In genomic region chr2:163731735-163732134, GRCh38 we compare ENCODE assay signal across 12 cellular contexts. TPM values are rescaled to one million over a fixed set of nuclear protein-coding genes. Genes with fewer than 3 reads are reported as not detected.
DNase-seq lines count a peak whose midpoint lies in the region; ATAC-seq and TF ChIP-seq lines count a peak whose summit lies in the region.
"Had no signal": no experiment of that assay in that cellular context is flagged by ENCODE, and none has a peak within 500 bp of the region (broad histone marks: within the 10 kb centered on the region; RNA-seq: fewer than 3 reads in every experiment).

No MANE protein-coding gene starts in this region.

- H2BK5ac ChIP-seq in IMR-90 (ENCODE audit: low read depth, low read length, poor library complexity, severe bottlenecking), result no peak overlapping the region

- H4K8ac ChIP-seq in IMR-90 (ENCODE audit: low read depth in 2 of 2, low read length in 2 of 2), result no peak overlapping the region

- TF ChIP-seq CTCF in IMR-90 (conservative IDR thresholded peaks at IDR 0.05; ENCODE audit: low read depth, low read length) (no peak), dorsolateral prefrontal cortex (IDR thresholded peaks at IDR 0.05 in 54 of 56, conservative IDR thresholded peaks at IDR 0.05 in 2 of 56; ENCODE audit: low read depth in 1 of 56, partially characterized antibody in 56 of 56) (peak in 2 of 56 donors; percentile 5 to 6), thyroid gland (IDR thresholded peaks at IDR 0.05) (no peak)

- TF ChIP-seq POLR2A in IMR-90 (IDR thresholded peaks at IDR 0.05; ENCODE audit: low read depth, low read length), result no peak
- no peak for TF ChIP-seq POLR2A in thyroid gland (IDR thresholded peaks at IDR 0.05)

- H3K14ac ChIP-seq in IMR-90 (replicated peaks; ENCODE audit: low read depth, low read length), result no peak overlapping the region

- H3K36me3 ChIP-seq in IMR-90 (ENCODE audit: control insufficient read depth, insufficient read depth, low read length), result no peaks in the 10 kb centered on the region
- no peaks in the 10 kb centered on the region for H3K36me3 ChIP-seq in muscle layer of duodenum (ENCODE audit: control insufficient read depth in 1 of 2, insufficient read depth in 2 of 2, low read length in 2 of 2)
- H3K36me3 ChIP-seq in thyroid gland, result no peaks in the 10 kb centered on the region
- H3K36me3 ChIP-seq: pancreas had no signal

- no peak overlapping the region for H2AK5ac ChIP-seq in IMR-90 (ENCODE audit: low read depth, low read length)

- H3K4me2 ChIP-seq in IMR-90 (ENCODE audit: low read depth, low read length), result peak overlapping the region; percentile 49; the same call in 1 of the 2 replicates

- no peak overlapping the region; the same call in 1 of the 2 replicates for H2BK20ac ChIP-seq in IMR-90 (ENCODE audit: low read depth, low read length)

- no peak overlapping the region for H3K18ac ChIP-seq in IMR-90 (ENCODE audit: low read depth, low read length)

- intact Hi-C loops in IMR-90 (cut with micrococcal nuclease), result loop anchor here (10.0 kb wide), 2 partner anchors 257 to 577 kb away; no protein-coding TSS in a partner anchor
- intact Hi-C loops in dorsolateral prefrontal cortex (cut with DNase I), result loop anchor here in 1 of 2 donors (10.0 kb wide), 1 partner anchor 213 kb away; no protein-coding TSS in a partner anchor
- intact Hi-C loops in thyroid gland (cut with DNase I), result no loop called here

- DNase-seq in IMR-90, result no peak
- DNase-seq in dorsolateral prefrontal cortex, result no peak
- DNase-seq in thyroid gland, result no peak
- DNase-seq in GM19240 (ENCODE audit: insufficient read length, low spot score), result no peak
- no peak for DNase-seq in G401 (ENCODE audit: low spot score)
- no peak for DNase-seq in mucosa of gallbladder (ENCODE audit: low spot score)
- DNase-seq: activated CD4-positive, alpha-beta T cell treated with anti-CD3 and anti-CD28 coated beads, Interleukin-2, amount 50 U/mL, for 1 hour; pancreas; stimulated activated CD4-positive, alpha-beta T cell treated with anti-CD3 and anti-CD28 coated beads, Interleukin-4, amount 100 ng/mL, for 1 hour; stimulated activated naive CD4-positive, alpha-beta T cell had no signal

- H2BK120ac ChIP-seq in IMR-90 (ENCODE audit: low read depth, low read length), result peak overlapping the region; percentile 18; the same call in 1 of the 2 replicates

- H3K27ac ChIP-seq in IMR-90 (ENCODE audit: insufficient read depth, low read length), result no peak overlapping the region
- H3K27ac ChIP-seq in dorsolateral prefrontal cortex, result peak overlapping the region; percentile 13 to 95 (median 89)
- H3K27ac ChIP-seq in muscle layer of duodenum (ENCODE audit: low read length), result peak overlapping the region; percentile 85
- H3K27ac ChIP-seq in thyroid gland, result peak overlapping the region; percentile 10 to 13 (median 11)

- CTCF ChIA-PET in IMR-90 (lab: Yijun Ruan, JAX), result interaction anchor here (0.6 kb wide), 2 partner anchors 205 to 381 kb away, joined by 5 to 10 read pairs; no protein-coding TSS in a partner anchor

- no peak for TF ChIP-seq RAD21 in IMR-90 (IDR thresholded peaks at IDR 0.05; ENCODE audit: low read length)

- ATAC-seq in IMR-90 (ENCODE audit: low read depth), result no peak
- ATAC-seq: pancreas had no signal

- in situ Hi-C loops in IMR-90 (cut with MboI; ENCODE audit: low sequenced_read_pairs), result no loop called here
- in situ Hi-C loops in G401 (cut with HindIII; ENCODE audit: low sequenced_read_pairs), result no loop called here

- dilution Hi-C loops in IMR-90 (cut with HindIII; ENCODE audit: low sequenced_read_pairs, unreplicated experiment), result no loop called here

- H3K4ac ChIP-seq in IMR-90 (ENCODE audit: low read depth, low read length), result no peak overlapping the region

- no peak overlapping the region for H4K5ac ChIP-seq in IMR-90 (ENCODE audit: low read depth, low read length)

- no peak overlapping the region for H3K9ac ChIP-seq in IMR-90 (ENCODE audit: low read depth, low read length)

- H3K9me1 ChIP-seq in IMR-90 (ENCODE audit: insufficient read depth, low read length), result no peaks in the 10 kb centered on the region

- H3K56ac ChIP-seq in IMR-90 (ENCODE audit: extremely low read depth, insufficient read depth, low read length), result no peak overlapping the region

- H3K27me3 ChIP-seq in IMR-90 (ENCODE audit: control insufficient read depth, insufficient read depth, low read length) (no peaks in the 10 kb centered on the region), dorsolateral prefrontal cortex (peaks cover 0 to 5% (median 0%) of the 10 kb centered on the region in 45 donors), muscle layer of duodenum (ENCODE audit: low read depth, low read length) (no peaks in the 10 kb centered on the region), thyroid gland (no peaks in the 10 kb centered on the region)
- H3K27me3 ChIP-seq: pancreas had no signal

- no peak overlapping the region; the same call in 2 of the 3 replicates for H2BK15ac ChIP-seq in IMR-90 (ENCODE audit: low read depth, low read length)

- peaks cover 2% of the 10 kb centered on the region for H3K4me1 ChIP-seq in IMR-90 (ENCODE audit: control insufficient read depth, insufficient read depth, low read length)
- peaks cover 0 to 9% of the 10 kb centered on the region in 2 donors for H3K4me1 ChIP-seq in muscle layer of duodenum (ENCODE audit: control insufficient read depth in 1 of 2, insufficient read depth in 2 of 2, low read length in 2 of 2)
- peaks cover 0 to under 1% of the 10 kb centered on the region in 2 donors for H3K4me1 ChIP-seq in thyroid gland

- no peak overlapping the region for H2AK9ac ChIP-seq in IMR-90 (replicated peaks; ENCODE audit: low read depth, low read length, poor library complexity)

- no peaks in the 10 kb centered on the region for H4K20me1 ChIP-seq in IMR-90 (ENCODE audit: insufficient read depth, low read length)

- POLR2A ChIA-PET in IMR-90 (lab: Charles Lee; ENCODE audit: unreplicated experiment), result no interaction called here

- no peak overlapping the region; the same call in 1 of the 2 replicates for H4K91ac ChIP-seq in IMR-90 (ENCODE audit: insufficient read depth, low read depth, low read length)

- peaks cover 3 to 14% of the 10 kb centered on the region in 2 experiments; a peak in 3 of 4 replicates for H3K79me1 ChIP-seq in IMR-90 (ENCODE audit: low read depth in 1 of 2, low read length in 2 of 2)

- H3K9me3 ChIP-seq in IMR-90 (ENCODE audit: control insufficient read depth, insufficient read depth, low read length), result no peaks in the 10 kb centered on the region
- H3K9me3 ChIP-seq in muscle layer of duodenum (ENCODE audit: control insufficient read depth in 1 of 2, low read length in 2 of 2), result no peaks in the 10 kb centered on the region
- H3K9me3 ChIP-seq in thyroid gland, result no peaks in the 10 kb centered on the region
- H3K9me3 ChIP-seq: pancreas had no signal

- no TSS peak for BruUV-seq in IMR-90 (replicated peaks; lab: Mats Ljungman, UMichigan)

- H3K4me3 ChIP-seq in IMR-90 (ENCODE audit: insufficient read depth, low read depth, low read length) (no peak overlapping the region), dorsolateral prefrontal cortex (peak overlapping the region in 57 of 59 donors; percentile 2 to 88 (median 76)), muscle layer of duodenum (ENCODE audit: low read depth in 1 of 2, low read length in 2 of 2) (peak overlapping the region in 1 of 2 donors; percentile 5), thyroid gland (replicated peaks in 1 of 3) (no peak overlapping the region)

- H2AFZ ChIP-seq in IMR-90 (replicated peaks; ENCODE audit: low read length, poor library complexity), result no peak overlapping the region

- H3K23ac ChIP-seq in IMR-90 (ENCODE audit: low read depth, low read length), result no peak overlapping the region

TF ChIP-seq in IMR-90, 13 proteins besides CTCF, POLR2A, EP300 and RAD21:
- TF ChIP-seq NFE2L2 (IDR thresholded peaks at IDR 0.05; ENCODE audit: low read depth, low read length), result no peak
- TF ChIP-seq USF2 (IDR thresholded peaks at IDR 0.05; ENCODE audit: low read depth, low read length), result no peak
- no peak for TF ChIP-seq CEBPB (IDR thresholded peaks at IDR 0.05; ENCODE audit: low read depth, low read length)
- TF ChIP-seq MAZ (IDR thresholded peaks at IDR 0.05; ENCODE audit: borderline replicate concordance, low read depth, low read length), result no peak
- no peak for TF ChIP-seq SMC3 (IDR thresholded peaks at IDR 0.05; ENCODE audit: low read depth, low read length)
- TF ChIP-seq BHLHE40 (IDR thresholded peaks at IDR 0.05; ENCODE audit: low read depth, low read length), result no peak
TF ChIP-seq in IMR-90: peak in this region for 0.

RNA-seq across cellular contexts. Expression of gene FIGN, which starts 4.1 kb away (rescaled TPM):
- 0.56 and 0.90 TPM in 2 replicates for total RNA-seq in IMR-90 (2012; rRNA removed)
- 0.46 and 0.77 TPM in 2 replicates for polyA plus RNA-seq in IMR-90 (2012; rRNA removed)
- polyA plus RNA-seq in IMR-90 (2012; cell fraction: cytosol; rRNA removed), result 0.09 and 0.35 TPM in 2 replicates
- 0.55 and 1.9 TPM in 2 replicates for polyA plus RNA-seq in IMR-90 (2012; cell fraction: nucleus; rRNA removed; ENCODE audit: low replicate concordance)
- total RNA-seq in dorsolateral prefrontal cortex, result 10 to 100 TPM in 119 of 120 experiments, 1 to 10 TPM in 1; 8.8 to 29.6 (median 19.1) TPM
- 1 to 10 TPM; 1.8 to 3.1 (median 2.8) TPM for total RNA-seq in thyroid gland
- total RNA-seq in G401 (2014; rRNA removed; shearing (Covaris generic)), result 2.1 and 3.7 TPM in 2 replicates
- 5.9 TPM for total RNA-seq in mucosa of gallbladder
- total RNA-seq: T-helper 1 cell treated with Interleukin-12 subunit alpha and Interleukin-12 subunit beta and Interleukin-4 antibody, amounts not matched to agents 30 ng/mL and 1 ng/mL, for 36 hours had no signal

Comparison
In these comparisons a context has a peak if more than half of its experiments do, and no peak if none do; other contexts are left out.
1. H3K4me3 ChIP-seq: peak in dorsolateral prefrontal cortex (57 of 59); none in IMR-90 (single experiment) and thyroid gland (0 of 3).